ENCODE assay signal across 28 cellular contexts in the genomic region with DNA sequence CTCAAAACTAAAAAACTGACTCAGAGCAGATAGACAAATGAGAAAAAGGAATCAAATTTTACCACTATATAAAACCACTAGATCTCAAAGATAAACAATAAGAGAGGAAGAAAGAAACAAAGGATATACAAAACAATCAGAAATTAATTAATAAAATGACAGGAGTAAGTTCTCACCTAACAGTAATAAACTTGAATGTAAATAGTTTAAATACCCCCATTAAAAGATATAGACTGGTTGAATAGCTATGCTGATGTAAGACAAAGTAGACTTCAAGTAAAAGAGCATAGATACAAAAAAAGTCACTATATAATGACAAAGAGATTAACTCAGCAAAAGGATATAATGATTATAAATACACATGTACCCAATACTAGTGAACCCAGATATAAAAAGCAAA.
"Had no signal": no experiment of that assay in that cellular context is flagged by ENCODE, and none has a peak within 500 bp of the region (broad histone marks: within the 10 kb centered on the region; RNA-seq: fewer than 3 reads in every experiment).

No MANE protein-coding gene starts in this region.

- H3K27me3 ChIP-seq: colonic mucosa, esophagus muscularis mucosa, foreskin keratinocyte had no signal

- ATAC-seq: effector memory CD8-positive, alpha-beta T cell; esophagus mucosa; foreskin keratinocyte; gastrocnemius medialis; gastroesophageal sphincter; heart left ventricle; heart right ventricle had no signal

- H3K4me1 ChIP-seq: colonic mucosa, esophagus muscularis mucosa, esophagus squamous epithelium, foreskin keratinocyte, gastrocnemius medialis, gastroesophageal sphincter, heart left ventricle, heart right ventricle had no signal

- H3K27ac ChIP-seq: colonic mucosa, coronary artery, dorsolateral prefrontal cortex, epithelial cell of prostate, esophagus muscularis mucosa, esophagus squamous epithelium, foreskin keratinocyte, gastrocnemius medialis, gastroesophageal sphincter, heart left ventricle, heart right ventricle had no signal

- H3K36me3 ChIP-seq: colonic mucosa, esophagus muscularis mucosa, esophagus squamous epithelium, gastrocnemius medialis, gastroesophageal sphincter, heart left ventricle, heart right ventricle had no signal

- H3K4me3 ChIP-seq: colonic mucosa, coronary artery, dorsolateral prefrontal cortex, esophagus muscularis mucosa, esophagus squamous epithelium, gastrocnemius medialis, gastroesophageal sphincter, heart left ventricle, heart right ventricle had no signal

- DNase-seq: colonic mucosa; cortex of kidney; dermis blood vessel endothelial cell; dorsolateral prefrontal cortex; effector CD4-positive, alpha-beta T cell; effector CD8-positive, alpha-beta T cell; effector memory CD4-positive, alpha-beta T cell; effector memory CD8-positive, alpha-beta T cell; endodermal cell; erythroblast; esophagus squamous epithelium; foreskin fibroblast; foreskin keratinocyte; foreskin melanocyte; gastrocnemius medialis; glutamatergic neuron; head of caudate nucleus; heart left ventricle; heart right ventricle had no signal

- FAIRE-seq: colon, endometrium, endothelial cell of umbilical vein, frontal cortex had no signal
